In genomic region chr3:120093119-120093922, GRCh38 we compare ENCODE assay signal across 8 cellular contexts. TPM values are rescaled to one million over a fixed set of nuclear protein-coding genes. Genes with fewer than 3 reads are reported as not detected.
DNase-seq lines count a peak whose midpoint lies in the region; ATAC-seq and TF ChIP-seq lines count a peak whose summit lies in the region.

No MANE protein-coding gene starts in this region.

- H3K9me3 Mint-ChIP-seq in CD8-positive, alpha-beta memory T cell = no peaks in the 10 kb centered on the region
- H3K9me3 Mint-ChIP-seq in endothelial cell (ENCODE audit: unreplicated experiment) (no peaks in the 10 kb centered on the region), naive B cell (no peaks in the 10 kb centered on the region)

- peak overlapping the region; percentile 91 for H3K4me3 ChIP-seq in CD8-positive, alpha-beta memory T cell (ENCODE audit: low read length)

- no peaks in the 10 kb centered on the region for H3K36me3 ChIP-seq in CD8-positive, alpha-beta memory T cell (ENCODE audit: insufficient read depth, low read length)

- peak in 4 of 5 donors; percentile 5 to 20 (median 12) for DNase-seq in CD8-positive, alpha-beta memory T cell
- peak; percentile 28 for DNase-seq in HK-2 (ENCODE audit: unreplicated experiment)
- peak; percentile 30 for DNase-seq in SW480 (ENCODE audit: low spot score)
- peak; percentile 8 for DNase-seq in endothelial cell (ENCODE audit: low spot score)
- DNase-seq in naive B cell = peak; percentile 17

- H3K4me1 ChIP-seq in CD8-positive, alpha-beta memory T cell (ENCODE audit: insufficient read depth, low read length) = peaks cover 49% of the 10 kb centered on the region

- no peaks in the 10 kb centered on the region for H3K9me3 ChIP-seq in CD8-positive, alpha-beta memory T cell (ENCODE audit: low read length)

- H3K27ac ChIP-seq in CD8-positive, alpha-beta memory T cell (ENCODE audit: low read depth, low read length) = peak overlapping the region; percentile 98

- H3K4me3 Mint-ChIP-seq in CD8-positive, alpha-beta memory T cell = no peak overlapping the region
- H3K4me3 Mint-ChIP-seq in endothelial cell (ENCODE audit: unreplicated experiment) = no peak overlapping the region
- no peak overlapping the region for H3K4me3 Mint-ChIP-seq in naive B cell

- POLR2A ChIA-PET in CD8-positive, alpha-beta memory T cell (lab: Charles Lee) = interaction anchor here (0.6 to 2.9 kb wide), 6 partner anchors 15 to 595 kb away, joined by 4 to 24 read pairs (median 6); partner anchors contain the start of genes LRRC58 and TIMMDC1

- no peaks in the 10 kb centered on the region for H3K27me3 Mint-ChIP-seq in CD8-positive, alpha-beta memory T cell
- H3K27me3 Mint-ChIP-seq in endothelial cell (ENCODE audit: unreplicated experiment) (peaks cover 16% of the 10 kb centered on the region), naive B cell (no peaks in the 10 kb centered on the region)

- ATAC-seq in naive B cell (ENCODE audit: low read depth in 2 of 2) (no peak), HG03342 (IDR thresholded peaks at IDR 0.05; ENCODE audit: unreplicated experiment) (no peak), HG03378 (IDR thresholded peaks at IDR 0.05; ENCODE audit: unreplicated experiment) (no peak), HG03175 (IDR thresholded peaks at IDR 0.05; ENCODE audit: unreplicated experiment) (no peak)

- H3K36me3 Mint-ChIP-seq in CD8-positive, alpha-beta memory T cell = peaks cover 0 to 14% (median 3%) of the 10 kb centered on the region in 3 donors
- H3K36me3 Mint-ChIP-seq in endothelial cell (ENCODE audit: low read depth, unreplicated experiment) = no peaks in the 10 kb centered on the region
- no peaks in the 10 kb centered on the region for H3K36me3 Mint-ChIP-seq in naive B cell

- TF ChIP-seq CTCF in endothelial cell (IDR thresholded peaks at IDR 0.05; ENCODE audit: unreplicated experiment) = no peak

- CTCF ChIA-PET in CD8-positive, alpha-beta memory T cell (lab: Charles Lee) = interaction anchor here (0.6 to 1.5 kb wide), 4 partner anchors 201 to 324 kb away, joined by 3 to 4 read pairs (median 3); no protein-coding TSS in a partner anchor

- peaks cover 27 to 32% (median 29%) of the 10 kb centered on the region in 3 donors for H3K4me1 Mint-ChIP-seq in CD8-positive, alpha-beta memory T cell
- H3K4me1 Mint-ChIP-seq in endothelial cell (ENCODE audit: unreplicated experiment) (peaks cover 24% of the 10 kb centered on the region), naive B cell (peaks cover 16 to 20% (median 18%) of the 10 kb centered on the region in 3 donors)

- no peak overlapping the region for H3K27ac Mint-ChIP-seq in CD8-positive, alpha-beta memory T cell
- no peak overlapping the region for H3K27ac Mint-ChIP-seq in endothelial cell (ENCODE audit: unreplicated experiment)
- no peak overlapping the region for H3K27ac Mint-ChIP-seq in naive B cell

- no peaks in the 10 kb centered on the region for H3K27me3 ChIP-seq in CD8-positive, alpha-beta memory T cell (ENCODE audit: insufficient read depth, low read length, poor library complexity, severe bottlenecking)

RNA-seq across cellular contexts. Expression of gene GSK3B, which starts 0.9 kb away (rescaled TPM):
- 10 to 100 TPM; 35.7 to 38.0 TPM for total RNA-seq in CD8-positive, alpha-beta memory T cell
- 20.0 TPM for polyA plus RNA-seq in CD8-positive, alpha-beta memory T cell
- 78.6 TPM for total RNA-seq in endothelial cell (ENCODE audit: unreplicated experiment)
- 10 to 100 TPM; 11.3 to 26.1 (median 14.9) TPM for polyA plus RNA-seq in naive B cell (ENCODE audit: low read depth in 6 of 6)
